12 cellular contexts compared by ENCODE assay signal in the genomic region with DNA sequence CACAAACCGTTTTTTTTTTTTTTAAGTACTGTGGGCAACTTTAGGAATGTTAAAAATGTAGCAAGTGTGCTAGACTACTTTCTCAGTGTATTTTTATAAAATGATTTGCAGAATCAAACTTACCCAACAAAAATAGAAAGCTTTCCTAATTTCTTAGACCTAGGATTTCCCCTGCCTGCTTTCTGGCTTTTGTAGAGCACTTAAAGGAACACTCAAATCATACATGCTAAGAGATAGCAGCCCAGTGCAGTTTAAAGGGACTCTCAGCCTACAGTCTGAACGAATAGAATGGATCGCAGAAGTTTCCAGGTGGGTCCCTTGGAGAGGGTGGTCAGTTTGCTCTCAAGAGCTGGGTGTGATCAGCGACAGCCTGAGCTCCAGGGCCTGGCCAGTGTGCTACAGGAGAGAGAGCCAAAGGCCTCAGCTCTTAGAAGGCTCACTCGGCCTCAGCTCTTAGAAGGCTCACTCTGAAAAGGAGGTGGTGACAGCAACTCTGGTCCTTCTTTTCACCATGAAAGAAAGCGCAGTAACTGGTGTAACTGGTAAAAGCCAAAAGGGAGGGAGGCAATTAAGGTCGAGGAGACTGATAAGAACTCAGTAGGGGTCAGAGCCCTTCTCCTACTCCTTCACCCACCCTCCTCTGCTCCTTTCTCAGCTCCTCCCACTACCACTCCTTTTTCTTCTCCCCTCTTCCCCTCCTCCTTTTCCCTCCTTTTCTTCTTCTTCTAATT.
A peak's percentile ranks its signal among the peaks of the same experiment; 100 is the strongest.
DNase-seq lines count a peak whose midpoint lies in the region; ATAC-seq lines count a peak whose summit lies in the region.
"Had no signal": no experiment of that assay in that cellular context is flagged by ENCODE, and none has a peak within 500 bp of the region (broad histone marks: within the 10 kb centered on the region; RNA-seq: fewer than 3 reads in every experiment).

No MANE protein-coding gene starts in this region.

- DNase-seq in HCEC 1CT (peak; percentile 1), adipocyte (ENCODE audit: low read depth) (peak; percentile 61), NCI-H510A (lab: John Stamatoyannopoulos, UW) (no peak), NCI-H748 treated with DMSO at 0.1 percent for 48 hours (lab: John Stamatoyannopoulos, UW) (no peak)
- no peak for DNase-seq in stimulated activated effector memory CD8-positive, alpha-beta T cell treated with anti-CD3 and anti-CD28 coated beads, Interleukin-12 subunit alpha, Interleukin-12 subunit beta, amount 100 ng/mL, for 72 hours (ENCODE audit: low spot score in 2 of 2)
- DNase-seq in naive thymus-derived CD8-positive, alpha-beta T cell = no peak
- DNase-seq: activated CD4-positive, alpha-beta memory T cell treated with anti-CD3 and anti-CD28 coated beads for 36 hours; DMS79; NCI-H82 had no signal

- ATAC-seq in stimulated activated effector memory CD8-positive, alpha-beta T cell treated with anti-CD3 and anti-CD28 coated beads, Interleukin-12 subunit alpha, Interleukin-12 subunit beta, amount 100 ng/mL, for 72 hours = no peak
- ATAC-seq in naive thymus-derived CD8-positive, alpha-beta T cell = no peak

- H3K4me1 ChIP-seq in adipocyte (ENCODE audit: control insufficient read depth, insufficient read depth, low read length) (peaks cover 16% of the 10 kb centered on the region), iPS-18a (ENCODE audit: control insufficient read depth, low read depth, low read length) (peaks cover 39% of the 10 kb centered on the region)
- H3K4me1 ChIP-seq: parathyroid adenoma had no signal

- H3K27ac Mint-ChIP-seq in stimulated activated effector memory CD8-positive, alpha-beta T cell treated with anti-CD3 and anti-CD28 coated beads, Interleukin-12 subunit alpha, Interleukin-12 subunit beta, amount 100 ng/mL, for 72 hours = peak overlapping the region; percentile 50
- peak overlapping the region in 1 of 10 donors; percentile 52 for H3K27ac Mint-ChIP-seq in naive thymus-derived CD8-positive, alpha-beta T cell
- H3K27ac Mint-ChIP-seq: activated CD4-positive, alpha-beta memory T cell treated with anti-CD3 and anti-CD28 coated beads for 36 hours had no signal

- no peaks in the 10 kb centered on the region for H3K36me3 Mint-ChIP-seq in stimulated activated effector memory CD8-positive, alpha-beta T cell treated with anti-CD3 and anti-CD28 coated beads, Interleukin-12 subunit alpha, Interleukin-12 subunit beta, amount 100 ng/mL, for 72 hours
- H3K36me3 Mint-ChIP-seq in naive thymus-derived CD8-positive, alpha-beta T cell = peaks cover 0 to 4% (median 0%) of the 10 kb centered on the region in 3 donors
- H3K36me3 Mint-ChIP-seq: activated CD4-positive, alpha-beta memory T cell treated with anti-CD3 and anti-CD28 coated beads for 36 hours; activated naive CD4-positive, alpha-beta T cell treated with anti-CD3 and anti-CD28 coated beads, Interleukin-2, amount 50 U/mL, for 24 hours had no signal

- H3K27me3 Mint-ChIP-seq in naive thymus-derived CD8-positive, alpha-beta T cell = peaks cover 0 to 3% (median 0%) of the 10 kb centered on the region in 5 donors
- H3K27me3 Mint-ChIP-seq: activated naive CD4-positive, alpha-beta T cell treated with anti-CD3 and anti-CD28 coated beads, Interleukin-2, amount 50 U/mL, for 24 hours had no signal

- peak overlapping the region; percentile 83 for H3K27ac ChIP-seq in iPS-18a (ENCODE audit: low read length)
- H3K27ac ChIP-seq: parathyroid adenoma had no signal

- H3K36me3 ChIP-seq in adipocyte (ENCODE audit: control insufficient read depth, insufficient read depth, low read length, severe bottlenecking) (no peaks in the 10 kb centered on the region), iPS-18a (ENCODE audit: control insufficient read depth, low read depth, low read length) (no peaks in the 10 kb centered on the region)

- H3K9ac ChIP-seq in adipocyte (ENCODE audit: low read length) = peak overlapping the region; percentile 78
- peak overlapping the region; percentile 44 for H3K9ac ChIP-seq in iPS-18a (ENCODE audit: low read length)
- H3K9ac ChIP-seq: parathyroid adenoma had no signal

- POLR2A ChIA-PET in naive thymus-derived CD8-positive, alpha-beta T cell (lab: Charles Lee) = no interaction called here

- H3K4me3 Mint-ChIP-seq in stimulated activated effector memory CD8-positive, alpha-beta T cell treated with anti-CD3 and anti-CD28 coated beads, Interleukin-12 subunit alpha, Interleukin-12 subunit beta, amount 100 ng/mL, for 72 hours = no peak overlapping the region
- H3K4me3 Mint-ChIP-seq in naive thymus-derived CD8-positive, alpha-beta T cell = no peak overlapping the region
- H3K4me3 Mint-ChIP-seq: activated CD4-positive, alpha-beta memory T cell treated with anti-CD3 and anti-CD28 coated beads for 36 hours had no signal

- no peaks in the 10 kb centered on the region for H3K27me3 ChIP-seq in adipocyte (replicated peaks; ENCODE audit: control insufficient read depth, insufficient read depth, low read length)
- no peaks in the 10 kb centered on the region for H3K27me3 ChIP-seq in iPS-18a (ENCODE audit: control insufficient read depth, insufficient read depth, low read length)

- no peaks in the 10 kb centered on the region for H3K9me3 Mint-ChIP-seq in stimulated activated effector memory CD8-positive, alpha-beta T cell treated with anti-CD3 and anti-CD28 coated beads, Interleukin-12 subunit alpha, Interleukin-12 subunit beta, amount 100 ng/mL, for 72 hours
- H3K9me3 Mint-ChIP-seq in naive thymus-derived CD8-positive, alpha-beta T cell = no peaks in the 10 kb centered on the region
- H3K9me3 Mint-ChIP-seq: activated CD4-positive, alpha-beta memory T cell treated with anti-CD3 and anti-CD28 coated beads for 36 hours; activated naive CD4-positive, alpha-beta T cell treated with anti-CD3 and anti-CD28 coated beads, Interleukin-2, amount 50 U/mL, for 24 hours had no signal

- H3K9me3 ChIP-seq in adipocyte (ENCODE audit: control insufficient read depth, low read length) (no peaks in the 10 kb centered on the region), iPS-18a (ENCODE audit: control insufficient read depth, low read depth, low read length) (no peaks in the 10 kb centered on the region)

- H3K4me3 ChIP-seq in adipocyte (ENCODE audit: low read length) (peak overlapping the region; percentile 20), iPS-18a (ENCODE audit: low read length) (peak overlapping the region; percentile 57)

- peaks cover 28% of the 10 kb centered on the region for H3K4me1 Mint-ChIP-seq in stimulated activated effector memory CD8-positive, alpha-beta T cell treated with anti-CD3 and anti-CD28 coated beads, Interleukin-12 subunit alpha, Interleukin-12 subunit beta, amount 100 ng/mL, for 72 hours
- H3K4me1 Mint-ChIP-seq in naive thymus-derived CD8-positive, alpha-beta T cell = peaks cover 4 to 20% (median 10%) of the 10 kb centered on the region in 4 donors

Comparison
In these comparisons a context has a peak if more than half of its experiments do, and no peak if none do; other contexts are left out.
1. DNase-seq: peak in HCEC 1CT (single experiment) and adipocyte (single experiment); none in stimulated activated effector memory CD8-positive, alpha-beta T cell treated with anti-CD3 and anti-CD28 coated beads, Interleukin-12 subunit alpha, Interleukin-12 subunit beta, amount 100 ng/mL, for 72 hours (0 of 2), NCI-H510A (single experiment), NCI-H748 treated with DMSO at 0.1 percent for 48 hours (single experiment) and naive thymus-derived CD8-positive, alpha-beta T cell (0 of 10).